ENCODE assay signal across 8 cellular contexts in genomic region chr10:22437620-22438588, GRCh38.
DNase-seq lines count a peak whose midpoint lies in the region; ATAC-seq lines count a peak whose summit lies in the region.

No MANE protein-coding gene starts in this region.

- CTCF ChIA-PET in activated naive CD4-positive, alpha-beta T cell treated with anti-CD3 and anti-CD28 coated beads, Interleukin-2, amount 10 ng/mL, durations not matched to agents 7 days and 5 days (lab: Charles Lee), result no interaction called here

- no peaks in the 10 kb centered on the region for H3K9me3 Mint-ChIP-seq in activated naive CD4-positive, alpha-beta T cell treated with anti-CD3 and anti-CD28 coated beads, Interleukin-2, amount 10 ng/mL, durations not matched to agents 7 days and 5 days

- peak; percentile 54 for DNase-seq in activated naive CD4-positive, alpha-beta T cell treated with anti-CD3 and anti-CD28 coated beads, Interleukin-2, amount 10 ng/mL, durations not matched to agents 7 days and 5 days
- no peak for DNase-seq in left ventricle myocardium superior
- DNase-seq in sciatic nerve (ENCODE audit: low spot score), result peak; percentile 74
- DNase-seq in SK-N-DZ (ENCODE audit: low spot score), result no peak
- DNase-seq in DMS 273 (lab: John Stamatoyannopoulos, UW; ENCODE audit: unreplicated experiment), result no peak

- peaks cover 45% of the 10 kb centered on the region for H3K27me3 Mint-ChIP-seq in activated naive CD4-positive, alpha-beta T cell treated with anti-CD3 and anti-CD28 coated beads, Interleukin-2, amount 10 ng/mL, durations not matched to agents 7 days and 5 days

- H3K9ac ChIP-seq in ES-I3 (ENCODE audit: low read depth, low read length), result peak overlapping the region; percentile 92

- H3K36me3 Mint-ChIP-seq in activated naive CD4-positive, alpha-beta T cell treated with anti-CD3 and anti-CD28 coated beads, Interleukin-2, amount 10 ng/mL, durations not matched to agents 7 days and 5 days, result peaks cover 1% of the 10 kb centered on the region

- peak overlapping the region; percentile 98 for H3K27ac Mint-ChIP-seq in activated naive CD4-positive, alpha-beta T cell treated with anti-CD3 and anti-CD28 coated beads, Interleukin-2, amount 10 ng/mL, durations not matched to agents 7 days and 5 days

- no peaks in the 10 kb centered on the region for H3K36me3 ChIP-seq in ES-I3 (ENCODE audit: insufficient read depth, low read length)

- H3K4me1 Mint-ChIP-seq in activated naive CD4-positive, alpha-beta T cell treated with anti-CD3 and anti-CD28 coated beads, Interleukin-2, amount 10 ng/mL, durations not matched to agents 7 days and 5 days, result peaks cover 35% of the 10 kb centered on the region

- H3K9me3 ChIP-seq in ES-I3 (ENCODE audit: control insufficient read depth, insufficient read depth, low read length), result no peaks in the 10 kb centered on the region

- H3K4me1 ChIP-seq in ES-I3 (ENCODE audit: insufficient read depth, low read length), result peaks cover 18% of the 10 kb centered on the region

- H3K4me3 Mint-ChIP-seq in activated naive CD4-positive, alpha-beta T cell treated with anti-CD3 and anti-CD28 coated beads, Interleukin-2, amount 10 ng/mL, durations not matched to agents 7 days and 5 days, result peak overlapping the region; percentile 88

- intact Hi-C loops in left ventricle myocardium superior (cut with micrococcal nuclease) (no loop called here), sciatic nerve (cut with DNase I) (no loop called here)

- ATAC-seq in GM21367 (IDR thresholded peaks at IDR 0.05; ENCODE audit: unreplicated experiment) (peak; percentile 14), HG03571 (IDR thresholded peaks at IDR 0.05; ENCODE audit: unreplicated experiment) (peak; percentile 2), left ventricle myocardium superior (peak; percentile 53), sciatic nerve (peak; percentile 67)

Comparison
In these comparisons a context has a peak if more than half of its experiments do, and no peak if none do; other contexts are left out.
1. ATAC-seq: peak in every context shown above with its lines; median percentile 67 in sciatic nerve; 53 in left ventricle myocardium superior; 14 in GM21367; 2 in HG03571.
2. DNase-seq: peak in activated naive CD4-positive, alpha-beta T cell treated with anti-CD3 and anti-CD28 coated beads, Interleukin-2, amount 10 ng/mL, durations not matched to agents 7 days and 5 days (single experiment) and sciatic nerve (single experiment); none in left ventricle myocardium superior (single experiment), SK-N-DZ (single experiment) and DMS 273 (single experiment).